Comparison of ENCODE assay signal across 31 cellular contexts in the genomic region with DNA sequence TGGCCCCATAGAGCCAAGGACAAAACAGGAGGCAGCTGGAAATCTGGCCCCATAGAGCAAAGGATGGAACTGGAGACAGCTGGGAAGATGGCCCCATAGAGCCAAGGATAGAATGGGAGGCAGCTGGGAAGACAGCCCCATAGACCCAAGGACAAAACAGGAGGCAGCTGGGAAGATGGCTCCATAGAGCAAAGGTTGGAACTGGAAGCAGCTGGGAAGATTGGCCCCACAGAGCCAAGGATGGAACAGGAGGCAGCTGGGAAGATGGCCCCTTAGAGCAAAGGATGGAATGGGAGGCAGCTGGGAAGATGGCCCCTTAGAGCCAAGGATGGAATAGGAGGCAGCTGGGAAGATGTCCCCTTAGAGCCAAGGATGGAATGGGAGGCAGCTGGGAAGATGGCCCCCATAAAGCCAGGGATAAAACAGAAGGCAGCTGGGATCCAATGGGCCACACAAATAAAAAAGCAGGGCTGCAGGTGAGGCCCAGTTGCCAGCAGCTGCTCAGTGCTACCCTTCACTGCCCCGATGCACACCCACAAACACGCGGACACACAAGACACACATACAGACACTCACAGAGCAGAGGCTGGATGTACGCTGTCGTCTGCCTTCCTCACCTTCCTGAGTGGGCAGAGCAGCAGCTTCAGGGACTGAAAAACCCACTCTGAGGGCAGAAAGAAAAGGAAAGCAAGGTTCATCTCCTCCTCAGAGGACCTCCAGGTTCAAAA.
DNase-seq lines count a peak whose midpoint lies in the region; ATAC-seq and TF ChIP-seq lines count a peak whose summit lies in the region.
"Had no signal": no experiment of that assay in that cellular context is flagged by ENCODE, and none has a peak within 500 bp of the region (broad histone marks: within the 10 kb centered on the region; RNA-seq: fewer than 3 reads in every experiment).

No MANE protein-coding gene starts in this region.

- H3K4me2 ChIP-seq in neural progenitor cell: no peak overlapping the region
- H3K4me2 ChIP-seq: A549, KMS-11, PC-9 had no signal

- no peak overlapping the region for H3K27ac ChIP-seq in neural progenitor cell
- H3K27ac ChIP-seq: A549, C4-2B, KMS-11, PC-9, SJSA1 had no signal

- DNase-seq in activated CD8-positive, alpha-beta memory T cell treated with anti-CD3 and anti-CD28 coated beads, Interleukin-2, amount 10 ng/mL, durations not matched to agents 7 days and 5 days: peak; percentile 4
- DNase-seq in activated CD8-positive, alpha-beta memory T cell treated with anti-CD3 and anti-CD28 coated beads, Interleukin-2, amount 50 U/mL, for 48 hours: no peak
- DNase-seq in ecto neural progenitor cell (ENCODE audit: low spot score) (peak; percentile 22), neural progenitor cell (ENCODE audit: low spot score) (no peak), DMS53 treated with DMSO at 0.1 percent for 48 hours (lab: John Stamatoyannopoulos, UW; ENCODE audit: unreplicated experiment) (no peak), NCI-H1930 (lab: John Stamatoyannopoulos, UW) (no peak)
- DNase-seq: AML-193; Caco-2; CD8-positive, alpha-beta T cell; DMS79; EL; GDM1; GOT3; HFFc6; IMR-90; MM.1S; NCI-H1048; NCI-H1417; NCI-H1694; NCI-H2081; NCI-H2227 treated with DMSO at 0.1 percent for 48 hours; NCI-H526 treated with DMSO at 0.1 percent for 48 hours; PC-9; Right ventricle myocardium superior had no signal

- no peak overlapping the region for H3K4me3 ChIP-seq in neural progenitor cell
- H3K4me3 ChIP-seq: A549, GM12878, HAP-1, PC-9, SJSA1 had no signal

- no peaks in the 10 kb centered on the region for H4K20me1 ChIP-seq in neural progenitor cell (ENCODE audit: low read depth)

- H3K9ac ChIP-seq in neural progenitor cell: no peak overlapping the region
- H3K9ac ChIP-seq: KMS-11 had no signal

- CTCF ChIA-PET in activated CD8-positive, alpha-beta memory T cell treated with anti-CD3 and anti-CD28 coated beads, Interleukin-2, amount 10 ng/mL, durations not matched to agents 7 days and 5 days (lab: Charles Lee): no interaction called here

- no peak overlapping the region for H2AFZ ChIP-seq in neural progenitor cell (replicated peaks)
- H2AFZ ChIP-seq: PC-9 had no signal

- TF ChIP-seq CTCF in neural progenitor cell (IDR thresholded peaks at IDR 0.05): no peak

- H3K9me3 Mint-ChIP-seq in activated CD8-positive, alpha-beta memory T cell treated with anti-CD3 and anti-CD28 coated beads, Interleukin-2, amount 10 ng/mL, durations not matched to agents 7 days and 5 days (ENCODE audit: low read depth): no peaks in the 10 kb centered on the region
- H3K9me3 Mint-ChIP-seq in neural progenitor cell: no peaks in the 10 kb centered on the region
- H3K9me3 Mint-ChIP-seq: CD8-positive, alpha-beta T cell had no signal

- H3K4me3 Mint-ChIP-seq in activated CD8-positive, alpha-beta memory T cell treated with anti-CD3 and anti-CD28 coated beads, Interleukin-2, amount 10 ng/mL, durations not matched to agents 7 days and 5 days: no peak overlapping the region
- no peak overlapping the region for H3K4me3 Mint-ChIP-seq in neural progenitor cell
- H3K4me3 Mint-ChIP-seq: CD8-positive, alpha-beta T cell; HFFc6 had no signal

- no peaks in the 10 kb centered on the region for H3K27me3 Mint-ChIP-seq in activated CD8-positive, alpha-beta memory T cell treated with anti-CD3 and anti-CD28 coated beads, Interleukin-2, amount 10 ng/mL, durations not matched to agents 7 days and 5 days
- H3K27me3 Mint-ChIP-seq in neural progenitor cell (ENCODE audit: insufficient read depth, low read depth): peaks cover 7% of the 10 kb centered on the region

- no peaks in the 10 kb centered on the region for H3K36me3 Mint-ChIP-seq in activated CD8-positive, alpha-beta memory T cell treated with anti-CD3 and anti-CD28 coated beads, Interleukin-2, amount 10 ng/mL, durations not matched to agents 7 days and 5 days
- no peaks in the 10 kb centered on the region for H3K36me3 Mint-ChIP-seq in neural progenitor cell
- H3K36me3 Mint-ChIP-seq: CD8-positive, alpha-beta T cell had no signal

- no peaks in the 10 kb centered on the region for H3F3A ChIP-seq in neural progenitor cell (ENCODE audit: low read depth)

- no peaks in the 10 kb centered on the region for H3K79me2 ChIP-seq in neural progenitor cell (ENCODE audit: low read depth)

- peaks cover 3% of the 10 kb centered on the region for H3K4me1 ChIP-seq in neural progenitor cell
- H3K4me1 ChIP-seq: A549, Caco-2, HAP-1, SJSA1 had no signal

- no peaks in the 10 kb centered on the region for H3K4me1 Mint-ChIP-seq in activated CD8-positive, alpha-beta memory T cell treated with anti-CD3 and anti-CD28 coated beads, Interleukin-2, amount 10 ng/mL, durations not matched to agents 7 days and 5 days
- H3K4me1 Mint-ChIP-seq in neural progenitor cell: peaks cover 13% of the 10 kb centered on the region

- no peak for ATAC-seq in activated CD8-positive, alpha-beta memory T cell treated with anti-CD3 and anti-CD28 coated beads, Interleukin-2, amount 10 ng/mL, durations not matched to agents 7 days and 5 days
- ATAC-seq in HG02938 (IDR thresholded peaks at IDR 0.05; ENCODE audit: unreplicated experiment): no peak
- ATAC-seq: A549; CD8-positive, alpha-beta T cell; GM12878 had no signal

- H3K27me3 ChIP-seq in neural progenitor cell: no peaks in the 10 kb centered on the region
- H3K27me3 ChIP-seq: SJSA1 had no signal

- no peaks in the 10 kb centered on the region for H3K36me3 ChIP-seq in neural progenitor cell
- H3K36me3 ChIP-seq: HAP-1, SJSA1 had no signal

- H3K9me3 ChIP-seq in neural progenitor cell (ENCODE audit: low read depth): no peaks in the 10 kb centered on the region
- H3K9me3 ChIP-seq: A549, Caco-2, HAP-1 had no signal

- H3K27ac Mint-ChIP-seq in activated CD8-positive, alpha-beta memory T cell treated with anti-CD3 and anti-CD28 coated beads, Interleukin-2, amount 10 ng/mL, durations not matched to agents 7 days and 5 days: no peak overlapping the region
- H3K27ac Mint-ChIP-seq in neural progenitor cell: peak overlapping the region; percentile 57
- H3K27ac Mint-ChIP-seq: CD8-positive, alpha-beta T cell; HFFc6 had no signal

Comparison
In these comparisons a context has a peak if more than half of its experiments do, and no peak if none do; other contexts are left out.
1. DNase-seq: peak in activated CD8-positive, alpha-beta memory T cell treated with anti-CD3 and anti-CD28 coated beads, Interleukin-2, amount 10 ng/mL, durations not matched to agents 7 days and 5 days (single experiment) and ecto neural progenitor cell (single experiment); none in activated CD8-positive, alpha-beta memory T cell treated with anti-CD3 and anti-CD28 coated beads, Interleukin-2, amount 50 U/mL, for 48 hours (single experiment), neural progenitor cell (single experiment), DMS53 treated with DMSO at 0.1 percent for 48 hours (single experiment) and NCI-H1930 (0 of 2).